Comparison of ENCODE assay signal across 9 cellular contexts in the genomic region with DNA sequence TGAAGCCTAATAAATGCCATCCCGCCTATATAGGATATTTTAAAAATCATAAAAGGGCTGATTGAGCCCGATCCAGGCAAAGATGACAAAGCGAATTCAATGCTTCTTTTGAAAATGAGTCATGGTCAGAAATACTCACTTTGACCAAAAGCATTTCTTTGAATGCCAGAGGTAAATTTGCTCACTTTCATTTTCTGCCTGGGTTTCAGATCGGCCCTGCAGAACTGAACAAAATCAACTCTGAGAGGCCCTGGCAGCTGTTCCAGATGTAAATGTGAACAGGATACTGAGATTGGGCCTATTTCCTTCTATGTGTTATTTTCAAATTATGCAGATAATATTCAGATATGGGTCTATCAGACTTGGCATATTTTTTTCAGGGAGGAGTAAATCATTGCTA.
A peak's percentile ranks its signal among the peaks of the same experiment; 100 is the strongest.
DNase-seq lines count a peak whose midpoint lies in the region; ATAC-seq and TF ChIP-seq lines count a peak whose summit lies in the region.
"Had no signal": no experiment of that assay in that cellular context is flagged by ENCODE, and none has a peak within 500 bp of the region (broad histone marks: within the 10 kb centered on the region; RNA-seq: fewer than 3 reads in every experiment).

No MANE protein-coding gene starts in this region.

- no peak for TF ChIP-seq CTCF in stomach (IDR thresholded peaks at IDR 0.05)
- no peak for TF ChIP-seq CTCF in WERI-Rb-1 (IDR thresholded peaks at IDR 0.05; ENCODE audit: low read depth, low read length)

- 22 to 31% (median 29%) methylated on average over 4 of the region's 4 CpGs for WGBS in stomach, 5 donors

- H3K27ac ChIP-seq in stomach = peak overlapping the region in 3 of 5 donors; percentile 40 to 50 (median 49)
- no peak overlapping the region for H3K27ac ChIP-seq in WERI-Rb-1
- H3K27ac ChIP-seq: HL-60 had no signal

- TF ChIP-seq POLR2A in stomach (IDR thresholded peaks at IDR 0.05) = no peak

- H3K36me3 ChIP-seq in stomach = no peaks in the 10 kb centered on the region
- H3K36me3 ChIP-seq in WERI-Rb-1 = no peaks in the 10 kb centered on the region

- H3K4me3 ChIP-seq in stomach = peak overlapping the region in 2 of 4 donors; percentile 2 to 6
- no peak overlapping the region for H3K4me3 ChIP-seq in WERI-Rb-1 (ENCODE audit: low read depth, low read length)

- intact Hi-C loops in stomach (cut with DNase I; ENCODE audit: low total_unique reads) = no loop called here

- DNase-seq in ELR (ENCODE audit: low read depth) (peak; percentile 86), dermis blood vessel endothelial cell (peak; percentile 55), stomach (no peak), WERI-Rb-1 (no peak), NCI-H526 (lab: John Stamatoyannopoulos, UW) (no peak), OCI-M2 (lab: John Stamatoyannopoulos, UW; ENCODE audit: unreplicated experiment) (no peak)

- peaks cover 10 to 24% (median 15%) of the 10 kb centered on the region in 4 donors for H3K4me1 ChIP-seq in stomach

- no peak for TF ChIP-seq EP300 in stomach (IDR thresholded peaks at IDR 0.05)

- ATAC-seq in GM21367 (IDR thresholded peaks at IDR 0.05; ENCODE audit: unreplicated experiment) (peak; percentile 97), HG03520 (IDR thresholded peaks at IDR 0.05; ENCODE audit: unreplicated experiment) (peak; percentile 98)

- H3K27me3 ChIP-seq in stomach (no peaks in the 10 kb centered on the region), WERI-Rb-1 (ENCODE audit: insufficient read depth, low read depth, severe bottlenecking) (no peaks in the 10 kb centered on the region)

- H3K9me3 ChIP-seq in stomach (no peaks in the 10 kb centered on the region), WERI-Rb-1 (ENCODE audit: severe bottlenecking) (no peaks in the 10 kb centered on the region)

Comparison
In these comparisons a context has a peak if more than half of its experiments do, and no peak if none do; other contexts are left out.
1. DNase-seq: peak in ELR (single experiment) and dermis blood vessel endothelial cell (single experiment); none in stomach (single experiment), WERI-Rb-1 (single experiment), NCI-H526 (0 of 2) and OCI-M2 (single experiment).